Comparison of ENCODE assay signal across 14 cellular contexts in genomic region chr9:110030632-110031031, GRCh38.
DNase-seq lines count a peak whose midpoint lies in the region; ATAC-seq and TF ChIP-seq lines count a peak whose summit lies in the region.
"Had no signal": no experiment of that assay in that cellular context is flagged by ENCODE, and none has a peak within 500 bp of the region (broad histone marks: within the 10 kb centered on the region; RNA-seq: fewer than 3 reads in every experiment).

No MANE protein-coding gene starts in this region.

- H3K4me3 ChIP-seq in ascending aorta (no peak overlapping the region), mucosa of descending colon (no peak overlapping the region)
- H3K4me3 ChIP-seq: upper lobe of left lung had no signal

- no peaks in the 10 kb centered on the region for H3K27me3 ChIP-seq in ascending aorta
- H3K27me3 ChIP-seq: upper lobe of left lung had no signal

- no peak for ATAC-seq in mucosa of descending colon

- peak overlapping the region; percentile 48 to 50 for H3K27ac ChIP-seq in ascending aorta

- no peaks in the 10 kb centered on the region for H3K36me3 ChIP-seq in ascending aorta
- H3K36me3 ChIP-seq in mucosa of descending colon (ENCODE audit: low read depth) = no peaks in the 10 kb centered on the region
- H3K36me3 ChIP-seq: upper lobe of left lung had no signal

- H3K4me1 ChIP-seq in ascending aorta (peaks cover 6 to 57% of the 10 kb centered on the region in 2 donors), mucosa of descending colon (ENCODE audit: low read depth) (no peaks in the 10 kb centered on the region)

- H3K9me3 ChIP-seq in ascending aorta = no peaks in the 10 kb centered on the region
- H3K9me3 ChIP-seq in mucosa of descending colon = no peaks in the 10 kb centered on the region
- H3K9me3 ChIP-seq: upper lobe of left lung had no signal

- peak; percentile 34 for DNase-seq in stimulated activated CD4-positive, alpha-beta T cell treated with anti-CD3 and anti-CD28 coated beads, Interleukin-1b, Interleukin-23, amount 100 ng/mL, for 48 hours
- DNase-seq in stimulated activated CD4-positive, alpha-beta T cell treated with anti-CD3 and anti-CD28 coated beads, Interleukin-4, amount 100 ng/mL, for 4 hours = no peak
- DNase-seq in ascending aorta (ENCODE audit: low spot score in 2 of 2) = no peak
- DNase-seq in hepatic stellate cell (ENCODE audit: low spot score) = peak; percentile 45
- DNase-seq in GDM1 (lab: John Stamatoyannopoulos, UW) = no peak
- no peak for DNase-seq in mucosa of descending colon
- no peak for DNase-seq in pons (ENCODE audit: low spot score)
- DNase-seq in stimulated activated CD8-positive, alpha-beta memory T cell treated with anti-CD3 and anti-CD28 coated beads, Interleukin-4, amount 100 ng/mL, for 48 hours = no peak
- DNase-seq: activated CD4-positive, alpha-beta T cell treated with anti-CD3 and anti-CD28 coated beads for 1 hour; activated T-cell treated with anti-CD3 and anti-CD28 coated beads, Interleukin-2, amount 50 U/mL, for 48 hours; hypothalamus; mammary epithelial cell; NCI-H2081; upper lobe of left lung had no signal

- intact Hi-C loops in ascending aorta (cut with DNase I) = no loop called here
- intact Hi-C loops in mucosa of descending colon (cut with DNase I, micrococcal nuclease) = no loop called here

- TF ChIP-seq CTCF in ascending aorta (IDR thresholded peaks at IDR 0.05) (no peak), mucosa of descending colon (IDR thresholded peaks at IDR 0.05) (no peak)

Comparison
In these comparisons a context has a peak if more than half of its experiments do, and no peak if none do; other contexts are left out.
1. DNase-seq: peak in stimulated activated CD4-positive, alpha-beta T cell treated with anti-CD3 and anti-CD28 coated beads, Interleukin-1b, Interleukin-23, amount 100 ng/mL, for 48 hours (single experiment) and hepatic stellate cell (single experiment); none in stimulated activated CD4-positive, alpha-beta T cell treated with anti-CD3 and anti-CD28 coated beads, Interleukin-4, amount 100 ng/mL, for 4 hours (0 of 2), ascending aorta (0 of 2), GDM1 (single experiment), mucosa of descending colon (0 of 3), pons (single experiment) and stimulated activated CD8-positive, alpha-beta memory T cell treated with anti-CD3 and anti-CD28 coated beads, Interleukin-4, amount 100 ng/mL, for 48 hours (single experiment).